8 cellular contexts compared by ENCODE assay signal in the genomic region with DNA sequence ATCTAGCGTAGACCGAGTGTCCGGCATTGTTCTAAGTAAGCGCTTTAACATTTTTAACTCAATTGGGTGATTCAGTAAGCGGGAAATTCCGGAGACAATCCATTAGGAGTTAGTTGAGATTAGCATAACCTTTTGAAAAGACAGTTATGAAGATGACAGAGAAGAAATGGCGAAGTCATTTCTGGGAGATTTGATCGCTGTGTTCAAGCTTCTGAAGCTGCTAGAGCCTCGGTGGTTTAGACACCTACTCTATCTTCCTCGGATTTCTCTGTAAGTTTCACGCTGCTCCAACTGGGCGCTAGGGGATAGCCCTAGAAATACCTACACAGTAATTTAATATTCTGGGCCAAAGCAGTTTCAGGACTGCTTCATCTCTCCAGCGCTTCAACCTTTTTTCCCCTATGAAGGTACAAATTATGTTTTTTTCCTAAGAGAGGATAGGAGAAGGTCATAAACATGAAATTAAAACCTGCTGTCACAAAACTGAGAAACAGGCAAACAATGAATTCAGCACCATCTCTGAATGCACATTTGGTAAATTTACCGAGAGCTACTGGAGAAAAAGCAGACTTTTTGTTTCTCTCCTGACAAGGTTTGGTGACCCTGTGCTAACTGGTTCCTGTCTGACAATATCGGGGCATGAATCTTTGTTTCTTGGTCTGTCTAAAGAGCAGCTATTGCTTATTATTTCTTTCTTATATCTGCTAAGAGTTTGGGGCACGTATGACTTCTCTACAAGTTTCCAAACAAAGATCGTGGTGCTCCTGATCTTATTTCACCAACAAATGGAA. TPM values are rescaled to one million over a fixed set of nuclear protein-coding genes. Genes with fewer than 3 reads are reported as not detected.
DNase-seq lines count a peak whose midpoint lies in the region; ATAC-seq and TF ChIP-seq lines count a peak whose summit lies in the region.

No MANE protein-coding gene starts in this region.

- no peaks in the 10 kb centered on the region for H3K36me3 ChIP-seq in lower lobe of right lung
- no peaks in the 10 kb centered on the region for H3K36me3 ChIP-seq in tibial artery

- H3K27ac ChIP-seq in coronary artery = peak overlapping the region; percentile 81 to 86
- H3K27ac ChIP-seq in lower lobe of right lung = peak overlapping the region; percentile 63
- peak overlapping the region; percentile 71 to 75 for H3K27ac ChIP-seq in tibial artery

- H3K4me3 ChIP-seq in coronary artery (peak overlapping the region; percentile 73), lower lobe of right lung (peak overlapping the region; percentile 65), tibial artery (peak overlapping the region; percentile 54 to 68), lower leg skin (ENCODE audit: low read depth, poor library complexity, severe bottlenecking) (no peak overlapping the region)

- WGBS in lower leg skin, 2 donors = 20 to 22% methylated on average over 17 of the region's 17 CpGs

- TF ChIP-seq CTCF in coronary artery (IDR thresholded peaks at IDR 0.05) (no peak), lower lobe of right lung (IDR thresholded peaks at IDR 0.05) (no peak), tibial artery (IDR thresholded peaks at IDR 0.05) (no peak), lower leg skin (IDR thresholded peaks at IDR 0.05) (no peak)

- no peak for TF ChIP-seq POLR2A in lower leg skin (IDR thresholded peaks at IDR 0.05)

- intact Hi-C loops in lower lobe of right lung (cut with DNase I) = no loop called here
- intact Hi-C loops in tibial artery (cut with DNase I; ENCODE audit: low total_unique reads) = loop anchor here (5.0 kb wide), 1 partner anchor 40 kb away; no protein-coding TSS in a partner anchor
- intact Hi-C loops in lower leg skin (cut with DNase I; ENCODE audit: low total_unique reads) = no loop called here

- H3K9me3 ChIP-seq in lower lobe of right lung (no peaks in the 10 kb centered on the region), tibial artery (no peaks in the 10 kb centered on the region)

- DNase-seq in COLO829 (ENCODE audit: low spot score) = peak; percentile 57
- DNase-seq in SHP77 treated with DMSO at 0.1 percent for 48 hours (lab: John Stamatoyannopoulos, UW) = peak; percentile 52
- no peak for DNase-seq in coronary artery (ENCODE audit: low spot score)
- DNase-seq in lower lobe of right lung = no peak
- DNase-seq in tibial artery = no peak
- no peak for DNase-seq in lower leg skin (ENCODE audit: low spot score in 2 of 2)

- H3K27me3 ChIP-seq in lower lobe of right lung (ENCODE audit: low read depth) (peaks cover 7% of the 10 kb centered on the region), tibial artery (no peaks in the 10 kb centered on the region)

- ATAC-seq in HG03097 (IDR thresholded peaks at IDR 0.05; ENCODE audit: low FRiP score, unreplicated experiment) (peak; percentile 6), lower lobe of right lung (peak; percentile 28 to 31), GM21576 (IDR thresholded peaks at IDR 0.05; ENCODE audit: unreplicated experiment) (no peak)

- H3K4me1 ChIP-seq in lower lobe of right lung = peaks cover 17% of the 10 kb centered on the region
- H3K4me1 ChIP-seq in tibial artery = peaks cover 0 to 10% (median 0%) of the 10 kb centered on the region in 4 donors

RNA-seq across cellular contexts. Expression of a gene that starts 22.4 kb away (rescaled TPM):
- total RNA-seq in lower lobe of right lung (1.6 TPM), lower leg skin (1 to 10 TPM in 2 of 4 donors, under 1 TPM in 1, not detected in 1; 0.69 to 1.4 (median 1.1) TPM)

RNA-seq across cellular contexts. Expression of a gene that starts 58.9 kb away (rescaled TPM):
- 46.6 TPM for total RNA-seq in lower lobe of right lung
- 10 to 100 TPM; 32.2 to 38.9 (median 35.6) TPM for total RNA-seq in lower leg skin

Comparison
In these comparisons a context has a peak if more than half of its experiments do, and no peak if none do; other contexts are left out.
1. DNase-seq: peak in COLO829 (single experiment) and SHP77 treated with DMSO at 0.1 percent for 48 hours (single experiment); none in coronary artery (single experiment), lower lobe of right lung (single experiment), tibial artery (0 of 2) and lower leg skin (0 of 2).
2. Peak in every context shown above with its lines, with median percentiles within 50 percentile points of each other: H3K27ac ChIP-seq.